28 cellular contexts compared by ENCODE assay signal in genomic region chrX:1159515-1159914, GRCh38. TPM values are rescaled to one million over a fixed set of nuclear protein-coding genes. Genes with fewer than 3 reads are reported as not detected.
DNase-seq lines count a peak whose midpoint lies in the region; ATAC-seq, FAIRE-seq and TF ChIP-seq lines count a peak whose summit lies in the region.
"Had no signal": no experiment of that assay in that cellular context is flagged by ENCODE, and none has a peak within 500 bp of the region (broad histone marks: within the 10 kb centered on the region; RNA-seq: fewer than 3 reads in every experiment).

No MANE protein-coding gene starts in this region.

- H3K27me3 ChIP-seq in small intestine (ENCODE audit: control insufficient read depth in 2 of 2, insufficient read depth in 2 of 2, low read length in 2 of 2), result no peaks in the 10 kb centered on the region
- no peaks in the 10 kb centered on the region for H3K27me3 ChIP-seq in testis
- H3K27me3 ChIP-seq: hepatocyte had no signal

- peaks cover 12% of the 10 kb centered on the region for H3K36me3 Mint-ChIP-seq in activated CD8-positive, alpha-beta memory T cell treated with anti-CD3 and anti-CD28 coated beads, Interleukin-2, amount 10 ng/mL, durations not matched to agents 7 days and 5 days
- H3K36me3 Mint-ChIP-seq in IgD-negative memory B cell (no peaks in the 10 kb centered on the region), endothelial cell (ENCODE audit: low read depth, unreplicated experiment) (peaks cover 31% of the 10 kb centered on the region)
- H3K36me3 Mint-ChIP-seq: type B pancreatic cell had no signal

- no peak for TF ChIP-seq POLR2A in testis (IDR thresholded peaks at IDR 0.05)

- H3K9me3 ChIP-seq in small intestine (ENCODE audit: control insufficient read depth, low read depth), result no peaks in the 10 kb centered on the region
- H3K9me3 ChIP-seq in testis, result no peaks in the 10 kb centered on the region

- no peak for DNase-seq in activated CD8-positive, alpha-beta memory T cell treated with anti-CD3 and anti-CD28 coated beads, Interleukin-2, amount 10 ng/mL, durations not matched to agents 7 days and 5 days
- DNase-seq in activated CD8-positive, alpha-beta memory T cell treated with anti-CD3 and anti-CD28 coated beads, Interleukin-2, amount 50 U/mL, for 4 hours, result no peak
- no peak for DNase-seq in endothelial cell (ENCODE audit: low spot score)
- DNase-seq in small intestine, result no peak
- no peak for DNase-seq in COR-L47 (lab: John Stamatoyannopoulos, UW)
- DNase-seq in testis, result no peak
- DNase-seq: activated gamma-delta T cell treated with Interleukin-2 at 50 U/mL for 16 hours; effector CD8-positive, alpha-beta T cell; foreskin melanocyte; NCI-H1105 treated with DMSO at 0.1 percent for 48 hours; NCI-H2029 treated with DMSO at 0.1 percent for 48 hours; NCI-H345; nucleus accumbens; OCI-M1; SHP77; stimulated activated CD4-positive, alpha-beta T cell treated with anti-CD3 and anti-CD28 coated beads, Interleukin-4, amount 100 ng/mL, for 1 hour had no signal

- peaks cover under 1% of the 10 kb centered on the region for H3K27me3 Mint-ChIP-seq in activated CD8-positive, alpha-beta memory T cell treated with anti-CD3 and anti-CD28 coated beads, Interleukin-2, amount 10 ng/mL, durations not matched to agents 7 days and 5 days
- H3K27me3 Mint-ChIP-seq in IgD-negative memory B cell, result peaks cover 5% of the 10 kb centered on the region
- peaks cover 25% of the 10 kb centered on the region for H3K27me3 Mint-ChIP-seq in endothelial cell (ENCODE audit: unreplicated experiment)

- FAIRE-seq in small intestine (lab: Jason Lieb, UNC), result peak; percentile 86
- FAIRE-seq: TTC549 had no signal

- H3K27ac ChIP-seq in small intestine (ENCODE audit: low read depth in 1 of 2, low read length in 1 of 2) (no peak overlapping the region), testis (no peak overlapping the region)
- H3K27ac ChIP-seq: hepatocyte had no signal

- H3K4me3 Mint-ChIP-seq in activated CD8-positive, alpha-beta memory T cell treated with anti-CD3 and anti-CD28 coated beads, Interleukin-2, amount 10 ng/mL, durations not matched to agents 7 days and 5 days, result no peak overlapping the region
- no peak overlapping the region for H3K4me3 Mint-ChIP-seq in IgD-negative memory B cell
- H3K4me3 Mint-ChIP-seq in endothelial cell (ENCODE audit: unreplicated experiment), result peak overlapping the region; percentile 37
- H3K4me3 Mint-ChIP-seq: type B pancreatic cell had no signal

- no peaks in the 10 kb centered on the region for H3K4me1 Mint-ChIP-seq in activated CD8-positive, alpha-beta memory T cell treated with anti-CD3 and anti-CD28 coated beads, Interleukin-2, amount 10 ng/mL, durations not matched to agents 7 days and 5 days
- no peaks in the 10 kb centered on the region for H3K4me1 Mint-ChIP-seq in IgD-negative memory B cell
- H3K4me1 Mint-ChIP-seq in endothelial cell (ENCODE audit: unreplicated experiment), result no peaks in the 10 kb centered on the region

- no peak overlapping the region for H3K4me3 ChIP-seq in small intestine (ENCODE audit: low read depth in 1 of 2, low read length in 2 of 2)
- no peak overlapping the region for H3K4me3 ChIP-seq in testis
- H3K4me3 ChIP-seq: hepatocyte had no signal

- H3K9me3 Mint-ChIP-seq in activated CD8-positive, alpha-beta memory T cell treated with anti-CD3 and anti-CD28 coated beads, Interleukin-2, amount 10 ng/mL, durations not matched to agents 7 days and 5 days (ENCODE audit: low read depth), result peaks cover 16% of the 10 kb centered on the region
- H3K9me3 Mint-ChIP-seq in IgD-negative memory B cell, result peaks cover 0 to 5% (median 0%) of the 10 kb centered on the region in 3 donors
- peaks cover 37% of the 10 kb centered on the region for H3K9me3 Mint-ChIP-seq in endothelial cell (ENCODE audit: unreplicated experiment)
- H3K9me3 Mint-ChIP-seq: type B pancreatic cell had no signal

- H3K36me3 ChIP-seq in small intestine (ENCODE audit: control insufficient read depth in 2 of 2, insufficient read depth in 2 of 2, low read length in 2 of 2) (no peaks in the 10 kb centered on the region), testis (ENCODE audit: low read depth, missing control alignments) (no peaks in the 10 kb centered on the region)

- TF ChIP-seq CTCF in endothelial cell (IDR thresholded peaks at IDR 0.05; ENCODE audit: unreplicated experiment) (no peak), testis (IDR thresholded peaks at IDR 0.05) (no peak)

- ATAC-seq in activated CD8-positive, alpha-beta memory T cell treated with anti-CD3 and anti-CD28 coated beads, Interleukin-2, amount 10 ng/mL, durations not matched to agents 7 days and 5 days, result no peak
- no peak for ATAC-seq in GM21447 (IDR thresholded peaks at IDR 0.05; ENCODE audit: unreplicated experiment)
- ATAC-seq: esophagus mucosa had no signal

- intact Hi-C loops in testis (cut with DNase I; ENCODE audit: low total_unique reads), result no loop called here

- CTCF ChIA-PET in activated CD8-positive, alpha-beta memory T cell treated with anti-CD3 and anti-CD28 coated beads, Interleukin-2, amount 10 ng/mL, durations not matched to agents 7 days and 5 days (lab: Charles Lee), result no interaction called here

- peak overlapping the region; percentile 75 for H3K27ac Mint-ChIP-seq in activated CD8-positive, alpha-beta memory T cell treated with anti-CD3 and anti-CD28 coated beads, Interleukin-2, amount 10 ng/mL, durations not matched to agents 7 days and 5 days
- H3K27ac Mint-ChIP-seq in IgD-negative memory B cell (peak overlapping the region in 2 of 3 donors; percentile 85 to 90), endothelial cell (ENCODE audit: unreplicated experiment) (peak overlapping the region; percentile 48)
- H3K27ac Mint-ChIP-seq: type B pancreatic cell had no signal

- H3K4me1 ChIP-seq in small intestine (ENCODE audit: control insufficient read depth in 2 of 2, insufficient read depth in 1 of 2, low read depth in 1 of 2, low read length in 1 of 2), result no peaks in the 10 kb centered on the region
- no peaks in the 10 kb centered on the region for H3K4me1 ChIP-seq in testis

RNA-seq across cellular contexts. Expression of gene CRLF2, which starts 52.9 kb away (rescaled TPM):
- total RNA-seq in activated CD8-positive, alpha-beta memory T cell treated with anti-CD3 and anti-CD28 coated beads, Interleukin-2, amount 10 ng/mL, durations not matched to agents 7 days and 5 days, result 1 to 10 TPM in 1 of 2 experiments, under 1 TPM in 1; 0.96 to 1.3 TPM
- not detected for polyA plus RNA-seq in IgD-negative memory B cell
- not detected for total RNA-seq in endothelial cell (ENCODE audit: unreplicated experiment)
- polyA plus RNA-seq in small intestine, result under 1 TPM in 1 of 3 donors, not detected in 2; 0.33 TPM
- total RNA-seq in testis, result under 1 TPM; 0.37 to 0.47 TPM
- polyA plus RNA-seq in testis (ENCODE audit: insufficient read depth, low read depth, low replicate concordance), result not detected
- total RNA-seq: A673, chondrocyte, esophagus mucosa, H4, hepatocyte, renal cortical epithelial cell had no signal
- polyA plus RNA-seq: BJ, hepatocyte, liver had no signal
